8 cellular contexts compared by ENCODE assay signal in the genomic region with DNA sequence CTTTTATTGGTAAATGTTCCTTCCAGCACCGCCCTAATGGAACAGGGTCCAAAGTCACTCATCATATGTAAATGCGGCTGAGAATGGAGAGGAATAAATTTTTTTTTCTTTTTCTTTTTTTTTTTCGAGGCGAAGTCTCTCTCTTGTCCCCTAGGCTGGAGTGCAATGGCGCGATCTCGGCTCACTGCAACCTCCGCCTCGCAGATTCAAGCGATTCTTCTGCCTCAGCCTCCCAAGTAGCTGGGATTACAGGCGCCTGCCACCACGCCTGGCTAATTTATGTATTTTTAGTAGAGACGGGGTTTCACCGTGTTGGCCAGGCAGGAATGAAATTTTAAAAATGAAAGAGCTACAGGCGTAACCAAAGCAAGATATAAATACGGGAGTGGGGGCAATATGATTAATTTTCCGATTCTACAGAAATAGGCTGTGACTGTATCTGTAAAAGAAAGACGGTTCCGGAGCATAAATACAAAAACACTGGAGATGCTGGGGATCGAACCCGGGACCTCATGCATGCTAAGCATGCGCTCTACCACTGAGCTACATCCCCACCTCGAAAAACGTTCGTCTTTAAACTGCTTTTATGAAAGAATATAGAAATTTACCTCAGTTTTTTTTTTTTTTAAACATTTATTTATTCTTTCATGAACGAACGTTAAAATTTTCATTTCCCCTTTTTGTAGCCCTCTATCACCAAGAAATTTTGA.
DNase-seq lines count a peak whose midpoint lies in the region; ATAC-seq and TF ChIP-seq lines count a peak whose summit lies in the region.

No MANE protein-coding gene starts in this region.

- H3K4me1 ChIP-seq in testis, result peaks cover 6% of the 10 kb centered on the region

- peak overlapping the region; percentile 21 to 64 for H3K4me3 ChIP-seq in testis

- peaks cover 0 to 9% (median 4%) of the 10 kb centered on the region in 7 donors for H3K9me3 Mint-ChIP-seq in naive B cell

- H3K27me3 ChIP-seq in testis, result no peaks in the 10 kb centered on the region

- peak; percentile 67 for ATAC-seq in HG02759 (IDR thresholded peaks at IDR 0.05; ENCODE audit: unreplicated experiment)
- peak; percentile 14 to 59 for ATAC-seq in naive B cell (ENCODE audit: low read depth in 2 of 2)
- no peak for ATAC-seq in HG03025 (IDR thresholded peaks at IDR 0.05; ENCODE audit: low FRiP score, unreplicated experiment)

- intact Hi-C loops in testis (cut with DNase I; ENCODE audit: low total_unique reads), result no loop called here

- H3K9me3 ChIP-seq in testis, result no peaks in the 10 kb centered on the region

- whole genome bisulfite sequencing in testis, 2 donors, result 1% methylated on average over 27 of the region's 27 CpGs

- DNase-seq in DMS153 (lab: John Stamatoyannopoulos, UW), result peak; percentile 13
- peak; percentile 64 for DNase-seq in NCI-H69 (lab: John Stamatoyannopoulos, UW)
- DNase-seq in activated CD8-positive, alpha-beta memory T cell treated with anti-CD3 and anti-CD28 coated beads, Interleukin-2, amount 50 U/mL, for 4 hours, result peak; percentile 43
- DNase-seq in erythroblast (lab: John Stamatoyannopoulos, UW), result peak; percentile 66 to 74
- peak; percentile 29 for DNase-seq in naive B cell
- DNase-seq in testis, result peak; percentile 82

- peak overlapping the region; percentile 74 to 75 for H3K27ac ChIP-seq in testis

- TF ChIP-seq CTCF in testis (IDR thresholded peaks at IDR 0.05), result no peak

- no peaks in the 10 kb centered on the region for H3K36me3 ChIP-seq in testis (ENCODE audit: low read depth, missing control alignments)

- H3K4me1 Mint-ChIP-seq in naive B cell, result peaks cover 20 to 30% (median 22%) of the 10 kb centered on the region in 3 donors

- TF ChIP-seq POLR2A in erythroblast (IDR thresholded peaks at IDR 0.05; ENCODE audit: low read length) (no peak), testis (IDR thresholded peaks at IDR 0.05) (no peak)

- H3K27me3 Mint-ChIP-seq in naive B cell, result peaks cover 53 to 69% (median 55%) of the 10 kb centered on the region in 3 donors

- peak overlapping the region in 5 of 6 donors; percentile 41 to 94 (median 76) for H3K27ac Mint-ChIP-seq in naive B cell

- H3K4me3 Mint-ChIP-seq in naive B cell, result peak overlapping the region; percentile 57 to 93 (median 86)

- peaks cover 0 to 7% of the 10 kb centered on the region in 2 donors for H3K36me3 Mint-ChIP-seq in naive B cell

Comparison
In these comparisons a context has a peak if more than half of its experiments do, and no peak if none do; other contexts are left out.
1. DNase-seq: peak in every context shown above with its lines; median percentile 82 in testis; 70 in erythroblast; 64 in NCI-H69; 43 in activated CD8-positive, alpha-beta memory T cell treated with anti-CD3 and anti-CD28 coated beads, Interleukin-2, amount 50 U/mL, for 4 hours; 29 in naive B cell; 13 in DMS153.